In the genomic region with DNA sequence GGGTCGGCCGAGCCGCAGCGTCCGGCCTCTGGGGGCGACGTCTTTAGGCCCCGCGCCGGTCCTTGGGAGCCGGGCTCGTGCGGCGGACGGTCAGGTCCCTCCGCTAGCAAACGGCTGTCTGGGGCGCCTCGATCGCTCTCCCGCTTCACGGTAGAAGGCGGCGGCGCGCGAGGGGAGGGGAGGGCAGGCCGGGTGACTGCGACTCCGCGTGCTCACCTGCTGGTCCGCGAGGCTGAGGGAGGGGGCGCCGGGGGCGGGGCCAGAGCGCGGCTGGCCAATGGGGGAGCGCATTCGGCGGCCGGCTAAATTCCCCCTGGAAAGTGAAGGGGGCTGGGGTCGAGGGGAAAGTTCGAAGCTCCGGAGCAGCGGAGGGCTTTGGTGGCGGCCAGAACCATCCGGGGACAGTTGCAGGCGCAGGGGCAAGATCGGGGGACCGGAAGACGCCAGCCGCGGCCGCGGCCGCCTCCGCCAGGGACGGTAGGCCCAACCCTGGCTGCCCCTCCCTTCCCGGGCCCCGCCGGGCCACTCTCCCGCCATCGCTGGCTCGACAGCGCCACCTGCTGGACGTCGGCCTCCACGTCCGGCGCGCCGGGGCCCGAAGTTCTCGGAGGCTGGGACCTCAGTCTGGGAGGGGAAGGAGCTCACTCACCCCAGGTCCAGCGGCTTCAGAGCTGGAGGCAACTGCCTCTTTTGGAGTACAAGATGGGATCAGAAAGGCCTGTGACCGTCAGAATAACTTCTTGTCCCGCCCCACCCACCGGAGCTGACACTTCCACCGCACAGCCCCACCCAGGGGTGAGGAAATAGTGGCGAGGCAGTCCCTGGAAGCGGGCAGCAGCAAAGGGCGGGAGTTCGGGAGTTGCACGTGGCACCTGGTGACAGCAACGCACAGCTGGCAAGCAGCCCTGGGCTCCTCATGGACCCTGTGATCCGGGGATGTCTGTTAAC, we compare ENCODE assay signal across 8 cellular contexts. TPM values are rescaled to one million over a fixed set of nuclear protein-coding genes. Genes with fewer than 3 reads are reported as not detected.
A peak's percentile ranks its signal among the peaks of the same experiment; 100 is the strongest.
DNase-seq lines count a peak whose midpoint lies in the region; ATAC-seq and TF ChIP-seq lines count a peak whose summit lies in the region.

No MANE protein-coding gene starts in this region.

- TF ChIP-seq CTCF in DOHH2 (IDR thresholded peaks at IDR 0.05; ENCODE audit: low read depth, low read length, poor library complexity, severe bottlenecking) (peak; percentile 63), RWPE1 (conservative IDR thresholded peaks at IDR 0.05; ENCODE audit: low read depth) (peak; percentile 69), foreskin keratinocyte (conservative IDR thresholded peaks at IDR 0.05) (peak; percentile 87), neural progenitor cell (IDR thresholded peaks at IDR 0.05) (peak; percentile 74), stomach (IDR thresholded peaks at IDR 0.05) (peak in 5 of 7 experiments; percentile 61 to 90 (median 78))

- WGBS in stomach, 5 donors = 1 to 40% (median 2%) methylated on average over 27 to 85 of the region's 87 CpGs

- no peaks in the 10 kb centered on the region for H3K9me3 ChIP-seq in DOHH2 (ENCODE audit: control insufficient read depth, insufficient read depth, low read length)
- H3K9me3 ChIP-seq in neural progenitor cell (ENCODE audit: low read depth) = no peaks in the 10 kb centered on the region
- no peaks in the 10 kb centered on the region for H3K9me3 ChIP-seq in stomach

- intact Hi-C loops in stomach (cut with DNase I; ENCODE audit: low total_unique reads) = no loop called here

- H3K36me3 ChIP-seq in DOHH2 (ENCODE audit: control insufficient read depth, low read length) = no peaks in the 10 kb centered on the region
- no peaks in the 10 kb centered on the region for H3K36me3 ChIP-seq in neural progenitor cell
- peaks cover 0 to 21% (median 19%) of the 10 kb centered on the region in 4 donors for H3K36me3 ChIP-seq in stomach

- POLR2A ChIA-PET in RWPE1 (lab: Yijun Ruan, JAX; ENCODE audit: low non-redundant PET) = no interaction called here

- CTCF ChIA-PET in RWPE1 (lab: Yijun Ruan, JAX) = interaction anchor here (0.5 to 2.0 kb wide), 8 partner anchors 12 to 339 kb away, joined by 3 to 8 read pairs (median 4); no protein-coding TSS in a partner anchor

- peak overlapping the region; percentile 90 for H3K27ac Mint-ChIP-seq in neural progenitor cell

- TF ChIP-seq POLR2A in stomach (IDR thresholded peaks at IDR 0.05) = no peak

- peaks cover 12% of the 10 kb centered on the region for H3K4me1 Mint-ChIP-seq in neural progenitor cell

- H3K4me1 ChIP-seq in DOHH2 (ENCODE audit: control insufficient read depth, low read length) (peaks cover 17% of the 10 kb centered on the region), foreskin keratinocyte (no peaks in the 10 kb centered on the region), neural progenitor cell (no peaks in the 10 kb centered on the region), stomach (peaks cover 0 to 12% (median 4%) of the 10 kb centered on the region in 4 donors)

- H4K20me1 ChIP-seq in DOHH2 (ENCODE audit: control insufficient read depth, insufficient read depth, low read depth, low read length) = no peaks in the 10 kb centered on the region
- peaks cover 10% of the 10 kb centered on the region for H4K20me1 ChIP-seq in neural progenitor cell (ENCODE audit: low read depth)

- H3K27ac ChIP-seq in DOHH2 (ENCODE audit: low read depth, low read length) = no peak overlapping the region
- H3K27ac ChIP-seq in RWPE1 = peak overlapping the region; percentile 68
- peak overlapping the region; percentile 64 for H3K27ac ChIP-seq in foreskin keratinocyte
- no peak overlapping the region for H3K27ac ChIP-seq in neural progenitor cell
- peak overlapping the region; percentile 61 to 84 (median 78) for H3K27ac ChIP-seq in stomach

- H3K9ac ChIP-seq in neural progenitor cell = no peak overlapping the region

- H3K27me3 Mint-ChIP-seq in neural progenitor cell (ENCODE audit: insufficient read depth, low read depth) = peaks cover 6% of the 10 kb centered on the region

- peaks cover 10% of the 10 kb centered on the region for H3K36me3 Mint-ChIP-seq in neural progenitor cell

- peak overlapping the region; percentile 83 for H3K4me2 ChIP-seq in DOHH2 (ENCODE audit: low read length)
- H3K4me2 ChIP-seq in neural progenitor cell = peak overlapping the region; percentile 74

- H3K27me3 ChIP-seq in DOHH2 (ENCODE audit: control insufficient read depth, low read length) (no peaks in the 10 kb centered on the region), foreskin keratinocyte (no peaks in the 10 kb centered on the region), neural progenitor cell (peaks cover 11% of the 10 kb centered on the region), stomach (no peaks in the 10 kb centered on the region)

- no peak for TF ChIP-seq EP300 in stomach (IDR thresholded peaks at IDR 0.05)

- no peaks in the 10 kb centered on the region for H3K9me2 ChIP-seq in DOHH2 (replicated peaks; ENCODE audit: control insufficient read depth, low read length)

- no peak for DNase-seq in Jurkat, Clone E6-1 (ENCODE audit: low read depth, low spot score)
- DNase-seq in RWPE1 (ENCODE audit: low spot score) = peak; percentile 81
- peak; percentile 94 for DNase-seq in activated effector memory CD4-positive, alpha-beta T cell treated with anti-CD3 and anti-CD28 coated beads, Interleukin-2, amount 50 U/mL, for 16 hours
- peak; percentile 17 to 39 for DNase-seq in foreskin keratinocyte
- peak; percentile 85 for DNase-seq in neural progenitor cell (ENCODE audit: low spot score)
- DNase-seq in stomach = peak; percentile 83

- peak; percentile 89 for ATAC-seq in GM21737 (IDR thresholded peaks at IDR 0.05; ENCODE audit: unreplicated experiment)
- peak; percentile 92 for ATAC-seq in foreskin keratinocyte

- H3K4me3 Mint-ChIP-seq in neural progenitor cell = peak overlapping the region; percentile 83

- H3F3A ChIP-seq in DOHH2 (ENCODE audit: control insufficient read depth, insufficient read depth) (no peaks in the 10 kb centered on the region), neural progenitor cell (ENCODE audit: low read depth) (peaks cover 13% of the 10 kb centered on the region)

- H2AFZ ChIP-seq in neural progenitor cell (replicated peaks) = no peak overlapping the region

- peak overlapping the region; percentile 68 for H3K4me3 ChIP-seq in DOHH2 (ENCODE audit: low read length)
- H3K4me3 ChIP-seq in Jurkat, Clone E6-1 (ENCODE audit: low read length) = peak overlapping the region; percentile 30
- H3K4me3 ChIP-seq in neural progenitor cell = peak overlapping the region; percentile 34
- H3K4me3 ChIP-seq in stomach = peak overlapping the region; percentile 46 to 55 (median 49)

- no peaks in the 10 kb centered on the region for H3K9me3 Mint-ChIP-seq in neural progenitor cell

- H3K79me2 ChIP-seq in DOHH2 (ENCODE audit: control insufficient read depth, low read length) (no peaks in the 10 kb centered on the region), neural progenitor cell (ENCODE audit: low read depth) (no peaks in the 10 kb centered on the region)

RNA-seq across cellular contexts. Expression of a gene that starts 49.9 kb away (rescaled TPM):
- polyA plus RNA-seq in Jurkat, Clone E6-1 (2012; ENCODE audit: insufficient read depth, insufficient read length) = 12.4 TPM
- total RNA-seq in foreskin keratinocyte = 26.5 and 27.8 TPM in 2 replicates
- polyA plus RNA-seq in foreskin keratinocyte = 13.9 and 15.9 TPM in 2 replicates
- total RNA-seq in neural progenitor cell (ENCODE audit: low replicate concordance) = 0.12 TPM in 1 of 2 replicates, not detected in the other
- total RNA-seq in stomach = 10 to 100 TPM in 3 of 5 donors, 1 to 10 TPM in 2; 7.1 to 34.5 (median 19.6) TPM
- polyA plus RNA-seq in stomach = 10 to 100 TPM in 1 of 3 donors, 1 to 10 TPM in 2; 3.9 to 17.9 (median 7.0) TPM

Comparison
In these comparisons a context has a peak if more than half of its experiments do, and no peak if none do; other contexts are left out.
1. H3K27ac ChIP-seq: peak in RWPE1 (single experiment), foreskin keratinocyte (single experiment) and stomach (5 of 5); none in DOHH2 (single experiment) and neural progenitor cell (single experiment).
2. Peak in every context shown above with its lines, with median percentiles within 50 percentile points of each other: H3K4me3 ChIP-seq and CTCF ChIP-seq.